Comparison of ENCODE assay signal across 23 cellular contexts in genomic region chr12:105267711-105268110, GRCh38.
"Had no signal": no experiment of that assay in that cellular context is flagged by ENCODE, and none has a peak within 500 bp of the region (broad histone marks: within the 10 kb centered on the region; RNA-seq: fewer than 3 reads in every experiment).

No MANE protein-coding gene starts in this region.

- H3K4me1 ChIP-seq: spleen, tibial artery, upper lobe of right lung had no signal

- H3K4me3 ChIP-seq: right atrium auricular region, spleen, suprapubic skin, tibial artery, upper lobe of right lung had no signal

- ATAC-seq: activated CD4-positive, CD25-positive, alpha-beta regulatory T cell treated with anti-CD3 and anti-CD28 coated beads, Interleukin-2, amount 50 U/mL, for 24 hours; esophagus mucosa; left cardiac atrium; natural killer cell treated with Interleukin-12 subunit alpha and Interleukin-12 subunit beta and Interleukin-15 and Interleukin-18, amount 100 ng/mL, for 72 hours; upper lobe of right lung had no signal

- H3K27ac ChIP-seq: right atrium auricular region, spleen, suprapubic skin, tibial artery, upper lobe of right lung, WERI-Rb-1 had no signal

- H3K36me3 ChIP-seq: right atrium auricular region, spleen, suprapubic skin, tibial artery, upper lobe of right lung, WERI-Rb-1 had no signal

- H3K27me3 ChIP-seq: right atrium auricular region, suprapubic skin, tibial artery, upper lobe of right lung had no signal

- H3K9me3 ChIP-seq: right atrium auricular region, spleen, suprapubic skin, tibial artery, upper lobe of right lung had no signal

- DNase-seq: activated CD4-positive, alpha-beta T cell treated with anti-CD3 and anti-CD28 coated beads for 48 hours; activated CD4-positive, alpha-beta T cell treated with anti-CD3 and anti-CD28 coated beads, Interleukin-2, amount 50 U/mL, for 48 hours; activated CD8-positive, alpha-beta memory T cell treated with anti-CD3 and anti-CD28 coated beads for 24 hours; activated effector memory CD4-positive, alpha-beta T cell treated with anti-CD3 and anti-CD28 coated beads, Interleukin-2, amount 50 U/mL, for 16 hours; activated naive CD4-positive, alpha-beta T cell treated with anti-CD3 and anti-CD28 coated beads for 36 hours; activated naive CD8-positive, alpha-beta T cell treated with anti-CD3 and anti-CD28 coated beads for 36 hours; amniotic stem cell; caudate nucleus; cortex of kidney; endodermal cell; glutamatergic neuron; left cardiac atrium; spleen; stimulated activated naive CD4-positive, alpha-beta T cell; T1000; tibial artery; upper lobe of right lung; WERI-Rb-1 had no signal
